Comparison of ENCODE assay signal across 17 cellular contexts in the genomic region with DNA sequence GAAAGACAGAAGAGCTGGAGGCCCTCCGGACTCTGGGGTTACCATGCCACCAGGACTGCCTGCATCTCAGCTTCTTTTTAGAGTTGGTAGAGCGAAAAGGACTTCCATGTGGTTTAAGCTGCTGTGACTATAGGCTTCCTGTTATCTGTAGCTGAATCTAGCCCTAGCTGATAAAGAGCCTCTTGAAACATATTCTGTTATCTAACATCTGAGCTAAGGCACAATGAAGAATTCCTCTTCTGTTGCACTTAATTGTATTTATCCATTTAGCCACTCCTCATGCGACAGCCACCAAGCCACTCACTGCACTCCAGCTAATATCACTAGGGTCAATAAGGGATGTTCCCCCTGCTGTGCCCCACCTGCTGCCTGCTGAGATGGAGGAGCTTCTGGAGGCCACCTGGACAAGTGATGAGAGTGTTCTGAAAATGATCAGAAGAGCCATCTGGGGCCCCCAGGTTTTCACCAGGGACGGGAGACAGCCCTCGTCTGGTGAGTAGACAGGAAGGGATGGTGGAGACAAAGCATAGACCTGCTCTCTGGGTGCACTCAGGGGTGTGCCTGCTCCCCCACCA.
DNase-seq lines count a peak whose midpoint lies in the region; ATAC-seq and TF ChIP-seq lines count a peak whose summit lies in the region.
"Had no signal": no experiment of that assay in that cellular context is flagged by ENCODE, and none has a peak within 500 bp of the region (broad histone marks: within the 10 kb centered on the region; RNA-seq: fewer than 3 reads in every experiment).

No MANE protein-coding gene starts in this region.

- H3K4me1 Mint-ChIP-seq in endodermal cell = peaks cover 37% of the 10 kb centered on the region
- peaks cover 0 to 9% (median 3%) of the 10 kb centered on the region in 4 donors for H3K4me1 Mint-ChIP-seq in naive thymus-derived CD8-positive, alpha-beta T cell
- H3K4me1 Mint-ChIP-seq: activated T-helper 17 cell treated with anti-CD3 and anti-CD28 coated beads, Interleukin-2, amount 50 U/mL, for 72 hours had no signal

- POLR2A ChIA-PET in naive thymus-derived CD8-positive, alpha-beta T cell (lab: Charles Lee) = no interaction called here

- H3K36me3 ChIP-seq in endodermal cell (ENCODE audit: control insufficient read depth, insufficient read depth, low read length) = no peaks in the 10 kb centered on the region
- H3K36me3 ChIP-seq: cardiac muscle cell, heart left ventricle had no signal

- peak overlapping the region; percentile 71 for H3K27ac Mint-ChIP-seq in endodermal cell
- H3K27ac Mint-ChIP-seq in naive thymus-derived CD8-positive, alpha-beta T cell = peak overlapping the region in 2 of 10 donors; percentile 10 to 57
- H3K27ac Mint-ChIP-seq: activated T-helper 17 cell treated with anti-CD3 and anti-CD28 coated beads, Interleukin-2, amount 50 U/mL, for 72 hours; nephron progenitor cell had no signal

- ATAC-seq in HG03025 (IDR thresholded peaks at IDR 0.05; ENCODE audit: low FRiP score, unreplicated experiment) (no peak), left lobe of liver (no peak)
- no peak for ATAC-seq in naive thymus-derived CD8-positive, alpha-beta T cell
- ATAC-seq: activated T-helper 17 cell treated with anti-CD3 and anti-CD28 coated beads, Interleukin-2, amount 50 U/mL, for 72 hours; WTC11 had no signal

- no peak overlapping the region for H3K4me3 Mint-ChIP-seq in endodermal cell
- no peak overlapping the region for H3K4me3 Mint-ChIP-seq in naive thymus-derived CD8-positive, alpha-beta T cell
- H3K4me3 Mint-ChIP-seq: activated T-helper 17 cell treated with anti-CD3 and anti-CD28 coated beads, Interleukin-2, amount 50 U/mL, for 72 hours; nephron progenitor cell; WTC11 had no signal

- WGBS in endodermal cell (ENCODE audit: insufficient coverage in 1 of 2, insufficient read length in 1 of 2), 2 experiments = 72 to 93% methylated on average over 2 to 5 of the region's 5 CpGs

- H3K27me3 Mint-ChIP-seq in endodermal cell (ENCODE audit: insufficient read depth) = no peaks in the 10 kb centered on the region
- H3K27me3 Mint-ChIP-seq in naive thymus-derived CD8-positive, alpha-beta T cell = no peaks in the 10 kb centered on the region
- H3K27me3 Mint-ChIP-seq: activated T-helper 17 cell treated with anti-CD3 and anti-CD28 coated beads, Interleukin-2, amount 50 U/mL, for 72 hours had no signal

- no peak overlapping the region for H3K9ac ChIP-seq in endodermal cell (ENCODE audit: extremely low read depth, low read length, poor library complexity, severe bottlenecking)

- peak overlapping the region; percentile 53 for H3K4me3 ChIP-seq in endodermal cell (ENCODE audit: low read length)
- H3K4me3 ChIP-seq: cardiac muscle cell, dorsolateral prefrontal cortex, heart left ventricle had no signal

- H3K36me3 Mint-ChIP-seq in endodermal cell (ENCODE audit: low read depth) = no peaks in the 10 kb centered on the region
- H3K36me3 Mint-ChIP-seq in naive thymus-derived CD8-positive, alpha-beta T cell = peaks cover 0 to 14% (median 3%) of the 10 kb centered on the region in 3 donors
- H3K36me3 Mint-ChIP-seq: WTC11 had no signal

- no peaks in the 10 kb centered on the region for H3K27me3 ChIP-seq in endodermal cell (ENCODE audit: control insufficient read depth, insufficient read depth, low read length, poor library complexity, severe bottlenecking)
- H3K27me3 ChIP-seq: cardiac muscle cell, dorsolateral prefrontal cortex had no signal

- H3K9me3 ChIP-seq in endodermal cell (ENCODE audit: control insufficient read depth, low read length) = no peaks in the 10 kb centered on the region
- H3K9me3 ChIP-seq: heart left ventricle had no signal

- DNase-seq in COLO668 (lab: John Stamatoyannopoulos, UW; ENCODE audit: unreplicated experiment) (peak; percentile 49), NCI-H1417 (lab: John Stamatoyannopoulos, UW) (peak; percentile 68 to 97 (median 88)), NCI-H2227 (lab: John Stamatoyannopoulos, UW; ENCODE audit: unreplicated experiment) (peak; percentile 69), endodermal cell (peak; percentile 75), left lobe of liver (ENCODE audit: low spot score) (no peak), epidermal melanocyte (ENCODE audit: insufficient read length, low spot score) (no peak)
- DNase-seq in naive thymus-derived CD8-positive, alpha-beta T cell = no peak
- DNase-seq: Calu3, dorsolateral prefrontal cortex, heart left ventricle, IMR-90, nephron progenitor cell, Right ventricle myocardium superior had no signal

- TF ChIP-seq CTCF in endodermal cell (conservative IDR thresholded peaks at IDR 0.05) = no peak

- no peak overlapping the region for H3K27ac ChIP-seq in endodermal cell (ENCODE audit: low read depth, low read length)
- H3K27ac ChIP-seq: cardiac muscle cell, dorsolateral prefrontal cortex, heart left ventricle had no signal

- H3K9me3 Mint-ChIP-seq in endodermal cell = no peaks in the 10 kb centered on the region
- H3K9me3 Mint-ChIP-seq in naive thymus-derived CD8-positive, alpha-beta T cell = no peaks in the 10 kb centered on the region
- H3K9me3 Mint-ChIP-seq: activated T-helper 17 cell treated with anti-CD3 and anti-CD28 coated beads, Interleukin-2, amount 50 U/mL, for 72 hours; nephron progenitor cell; WTC11 had no signal

- peaks cover 21% of the 10 kb centered on the region for H3K4me1 ChIP-seq in endodermal cell (ENCODE audit: control insufficient read depth, insufficient read depth, low read length)

Comparison
In these comparisons a context has a peak if more than half of its experiments do, and no peak if none do; other contexts are left out.
1. DNase-seq: peak in COLO668 (single experiment), NCI-H1417 (3 of 3), NCI-H2227 (single experiment) and endodermal cell (single experiment); none in left lobe of liver (single experiment), naive thymus-derived CD8-positive, alpha-beta T cell (0 of 10) and epidermal melanocyte (single experiment).